Comparison of ENCODE assay signal across 24 cellular contexts in the genomic region with DNA sequence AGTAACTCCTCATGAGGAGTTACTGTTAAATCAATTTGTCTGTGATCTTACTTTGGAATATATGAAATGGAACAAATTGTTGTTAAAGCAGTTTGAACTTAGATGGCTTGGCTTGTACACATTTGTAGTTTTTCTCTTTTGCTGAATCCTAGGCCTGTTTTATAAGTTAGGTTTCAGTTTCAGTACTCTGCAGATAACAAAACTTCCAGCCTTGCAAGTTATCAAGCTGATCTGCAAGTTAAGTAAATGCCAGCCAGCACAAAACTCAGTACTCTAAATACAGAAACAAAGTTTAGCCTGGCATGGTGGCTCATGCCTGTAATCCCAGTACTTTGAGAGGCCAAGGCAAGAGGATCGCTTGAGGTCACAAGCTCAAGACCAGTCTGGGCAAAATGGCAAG. TPM values are rescaled to one million over a fixed set of nuclear protein-coding genes. Genes with fewer than 3 reads are reported as not detected.
"Had no signal": no experiment of that assay in that cellular context is flagged by ENCODE, and none has a peak within 500 bp of the region (broad histone marks: within the 10 kb centered on the region; RNA-seq: fewer than 3 reads in every experiment).

No MANE protein-coding gene starts in this region.

- H3K4me3 ChIP-seq: MG63, PC-9 had no signal

- ATAC-seq: activated naive CD4-positive, alpha-beta T cell treated with anti-CD3 and anti-CD28 coated beads, Interleukin-2, amount 50 U/mL, for 72 hours; activated T-cell treated with anti-CD3 and anti-CD28 coated beads, Interleukin-2, amount 50 U/mL, for 72 hours; T-cell had no signal

- H3K27ac ChIP-seq: PC-9 had no signal

- H3K9me3 Mint-ChIP-seq: activated CD4-positive, alpha-beta memory T cell treated with anti-CD3 and anti-CD28 coated beads for 36 hours; central memory CD8-positive, alpha-beta T cell; T-cell had no signal

- H3K36me3 Mint-ChIP-seq: activated CD4-positive, alpha-beta memory T cell treated with anti-CD3 and anti-CD28 coated beads for 36 hours; activated naive CD4-positive, alpha-beta T cell treated with anti-CD3 and anti-CD28 coated beads, Interleukin-2, amount 50 U/mL, for 72 hours; brain; T-cell had no signal

- H3K4me3 Mint-ChIP-seq: activated CD4-positive, alpha-beta memory T cell treated with anti-CD3 and anti-CD28 coated beads for 36 hours; activated CD4-positive, alpha-beta T cell treated with anti-CD3 and anti-CD28 coated beads, Interleukin-2, amount 10 ng/mL, durations not matched to agents 24 days and 14 days; activated T-cell treated with anti-CD3 and anti-CD28 coated beads, Interleukin-2, amount 50 U/mL, for 72 hours; brain; central memory CD8-positive, alpha-beta T cell; T-cell had no signal

- H3K27ac Mint-ChIP-seq: activated CD4-positive, alpha-beta memory T cell treated with anti-CD3 and anti-CD28 coated beads for 36 hours; activated CD4-positive, alpha-beta T cell treated with anti-CD3 and anti-CD28 coated beads, Interleukin-2, amount 10 ng/mL, durations not matched to agents 24 days and 14 days; activated naive CD4-positive, alpha-beta T cell treated with anti-CD3 and anti-CD28 coated beads, Interleukin-2, amount 50 U/mL, for 72 hours; activated T-cell treated with anti-CD3 and anti-CD28 coated beads, Interleukin-2, amount 50 U/mL, for 72 hours; brain; T-cell had no signal

- H3K4me1 Mint-ChIP-seq: brain; central memory CD8-positive, alpha-beta T cell; T-cell had no signal

- DNase-seq: activated CD4-positive, alpha-beta memory T cell treated with anti-CD3 and anti-CD28 coated beads for 36 hours; activated CD4-positive, alpha-beta T cell treated with anti-CD3 and anti-CD28 coated beads, Interleukin-2, amount 10 ng/mL, durations not matched to agents 24 days and 14 days; activated CD4-positive, CD25-positive, alpha-beta regulatory T cell treated with anti-CD3 and anti-CD28 coated beads, Interleukin-2, amount 50 U/mL, for 72 hours; activated naive CD4-positive, alpha-beta T cell; activated T-cell treated with anti-CD3 and anti-CD28 coated beads for 4 hours; activated T-cell treated with anti-CD3 and anti-CD28 coated beads, Interleukin-2, amount 50 U/mL, for 72 hours; amygdala; KG1; MG63; NCI-H1105 treated with DMSO at 0.1 percent for 48 hours; NCI-H146; NCI-H187 treated with DMSO at 0.1 percent for 48 hours; NCI-H2081 treated with DMSO at 0.1 percent for 48 hours; NCI-H446; NCI-H524; PC-9; SIG-M5; T-cell had no signal

- H3K27me3 ChIP-seq: MG63 had no signal

- H3K4me2 ChIP-seq: PC-9 had no signal

- H3K9me3 ChIP-seq: MG63 had no signal

- FAIRE-seq: astrocyte had no signal

- H2AFZ ChIP-seq: PC-9 had no signal

- H3K36me3 ChIP-seq: MG63 had no signal

RNA-seq across cellular contexts. Expression of a gene that starts 42.2 kb away (rescaled TPM):
- total RNA-seq: activated CD4-positive, alpha-beta memory T cell treated with anti-CD3 and anti-CD28 coated beads for 36 hours; activated CD4-positive, alpha-beta T cell treated with anti-CD3 and anti-CD28 coated beads, Interleukin-2, amount 10 ng/mL, durations not matched to agents 24 days and 14 days; activated CD8-positive, alpha-beta memory T cell treated with anti-CD3 and anti-CD28 coated beads for 36 hours; activated naive CD4-positive, alpha-beta T cell treated with anti-CD3 and anti-CD28 coated beads, Interleukin-2, amount 50 U/mL, for 72 hours; activated T-cell treated with anti-CD3 and anti-CD28 coated beads, Interleukin-2, amount 50 U/mL, for 72 hours; astrocyte; PC-9; T-cell; T-helper 2 cell treated with Interferon-gamma antibody and Interleukin-4, amounts not matched to agents 100 ng/mL and 5 ng/mL, for 36 hours had no signal
